In genomic region chr16:52547001-52547833, GRCh38 we compare ENCODE assay signal across 10 cellular contexts. TPM values are rescaled to one million over a fixed set of nuclear protein-coding genes. Genes with fewer than 3 reads are reported as not detected.
A peak's percentile ranks its signal among the peaks of the same experiment; 100 is the strongest.
DNase-seq lines count a peak whose midpoint lies in the region; ATAC-seq and TF ChIP-seq lines count a peak whose summit lies in the region.
"Had no signal": no experiment of that assay in that cellular context is flagged by ENCODE, and none has a peak within 500 bp of the region (broad histone marks: within the 10 kb centered on the region; RNA-seq: fewer than 3 reads in every experiment).

TOX3 (minus strand) TSS chr16:52547143; CDS start chr16:52546723, 420 bp downstream.

- peak within 1 kb of the TSS in 1 of 4 donors; percentile 48 for H3K27ac ChIP-seq in sigmoid colon

- H3K4me3 Mint-ChIP-seq in T-cell, result peak within 1 kb of the TSS in 1 of 3 donors; percentile 59

- peak; percentile 89 for DNase-seq in H7
- peak; percentile 15 for DNase-seq in NCI-H345 treated with DMSO at 0.1 percent for 48 hours (lab: John Stamatoyannopoulos, UW; ENCODE audit: unreplicated experiment)
- no peak for DNase-seq in sigmoid colon
- no peak for DNase-seq in T-cell
- DNase-seq in NOMO-1 (lab: John Stamatoyannopoulos, UW; ENCODE audit: unreplicated experiment in 2 of 2), result no peak
- DNase-seq in NCI-H2081 treated with DMSO at 0.1 percent for 48 hours (lab: John Stamatoyannopoulos, UW), result no peak
- DNase-seq in AG08395 (ENCODE audit: low spot score), result no peak
- DNase-seq: MM.1S had no signal

- H3K4me3 ChIP-seq in H7 (ENCODE audit: insufficient read depth, low read depth, low read length) (peak within 1 kb of the TSS; percentile 89), iPS-18c (ENCODE audit: insufficient read depth, low read depth, low read length) (peak within 1 kb of the TSS; percentile 79), sigmoid colon (peak within 1 kb of the TSS; percentile 31 to 50 (median 46))

- no peaks in the 10 kb centered on the region for H3K9me3 Mint-ChIP-seq in T-cell

- no peaks in the 10 kb centered on the region for H3K36me3 ChIP-seq in H7 (replicated peaks; ENCODE audit: control insufficient read depth, insufficient read depth, low read length)
- H3K36me3 ChIP-seq in sigmoid colon, result no peaks in the 10 kb centered on the region

- TF ChIP-seq EP300 in sigmoid colon (IDR thresholded peaks at IDR 0.05), result no peak

- POLR2A ChIA-PET in T-cell (lab: Charles Lee), result no interaction called here

- peaks cover 40 to 43% of the 10 kb centered on the region in 2 donors for H3K27me3 Mint-ChIP-seq in T-cell

- no peak within 1 kb of the TSS for H3K27ac Mint-ChIP-seq in T-cell

- no peak for ATAC-seq in T-cell (replicated peaks in 1 of 4)

- peaks cover 8 to 10% (median 10%) of the 10 kb centered on the region in 3 donors for H3K4me1 Mint-ChIP-seq in T-cell

- H3K9me3 ChIP-seq in iPS-18c (ENCODE audit: control insufficient read depth, insufficient read depth, low read length) (no peaks in the 10 kb centered on the region), sigmoid colon (no peaks in the 10 kb centered on the region)

- intact Hi-C loops in sigmoid colon (cut with DNase I), result loop anchor here (10.0 kb wide), 1 partner anchor 162 kb away; no protein-coding TSS in a partner anchor

- no peak for TF ChIP-seq CTCF in sigmoid colon (IDR thresholded peaks at IDR 0.05)

- CTCF ChIA-PET in T-cell (lab: Charles Lee), result no interaction called here

- TF ChIP-seq POLR2A in sigmoid colon (IDR thresholded peaks at IDR 0.05), result no peak

- H3K36me3 Mint-ChIP-seq in T-cell, result no peaks in the 10 kb centered on the region

- H3K4me1 ChIP-seq in sigmoid colon, result peaks cover 0 to 22% (median 18%) of the 10 kb centered on the region in 4 donors

- H3K27me3 ChIP-seq in H7 (ENCODE audit: control insufficient read depth, insufficient read depth, low read length), result peaks cover 40% of the 10 kb centered on the region
- peaks cover 27 to 64% (median 31%) of the 10 kb centered on the region in 3 donors for H3K27me3 ChIP-seq in sigmoid colon

- WGBS in sigmoid colon, 2 donors, result 2% methylated on average over 83 of the region's 83 CpGs

RNA-seq across cellular contexts. Expression of gene TOX3, which starts in this region (rescaled TPM):
- 14.1 and 18.1 TPM in 2 replicates for total RNA-seq in H7 (2014; rRNA removed; shearing (Covaris generic))
- total RNA-seq in sigmoid colon (1 to 10 TPM in 1 of 4 donors, under 1 TPM in 2, not detected in 1; 0.28 to 2.0 (median 0.71) TPM), T-cell (under 1 TPM in 2 of 5 donors, not detected in 3; 0.09 to 0.10 TPM)
- 10 to 100 TPM; 12.3 to 18.0 (median 17.3) TPM for polyA plus RNA-seq in sigmoid colon
- total RNA-seq: glomerular endothelial cell had no signal

Comparison
In these comparisons a context has a peak if more than half of its experiments do, and no peak if none do; other contexts are left out.
1. DNase-seq: peak in H7 (single experiment) and NCI-H345 treated with DMSO at 0.1 percent for 48 hours (single experiment); none in sigmoid colon (single experiment), T-cell (0 of 34), NOMO-1 (0 of 2), NCI-H2081 treated with DMSO at 0.1 percent for 48 hours (single experiment) and AG08395 (single experiment).
2. Peak in every context shown above with its lines, with median percentiles within 50 percentile points of each other: H3K4me3 ChIP-seq.